27 cellular contexts compared by ENCODE assay signal in the genomic region with DNA sequence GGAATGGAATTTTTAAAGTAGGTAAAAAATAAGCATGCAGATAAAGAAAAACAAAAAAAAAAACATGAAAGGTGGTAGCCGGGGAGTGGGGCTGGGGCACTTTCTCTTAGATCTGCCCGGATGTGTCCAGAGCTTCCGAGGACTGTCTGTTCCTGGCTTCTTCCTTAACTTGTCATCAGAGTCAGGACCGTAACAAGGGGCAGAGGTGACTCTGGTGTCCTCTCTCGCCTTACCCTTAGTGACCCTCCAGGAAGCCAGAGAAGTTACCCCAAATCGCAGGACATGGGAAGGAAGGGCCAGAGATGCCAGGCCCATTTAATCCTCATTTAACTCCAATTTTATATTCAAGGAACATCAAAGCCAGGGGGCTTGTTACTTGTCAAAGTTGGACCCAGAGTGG.
"Had no signal": no experiment of that assay in that cellular context is flagged by ENCODE, and none has a peak within 500 bp of the region (broad histone marks: within the 10 kb centered on the region; RNA-seq: fewer than 3 reads in every experiment).

No MANE protein-coding gene starts in this region.

- H3K4me3 Mint-ChIP-seq: activated B cell treated with CpG ODN at 0.5 μM for 24 hours; activated CD4-positive, alpha-beta memory T cell treated with anti-CD3 and anti-CD28 coated beads, Interleukin-2, amount 10 ng/mL, durations not matched to agents 7 days and 5 days; activated naive CD4-positive, alpha-beta T cell treated with anti-CD3 and anti-CD28 coated beads, Interleukin-2, amount 50 U/mL, for 24 hours; activated naive CD8-positive, alpha-beta T cell treated with anti-CD3 and anti-CD28 coated beads, Interleukin-2, amount 50 U/mL, for 24 hours; brain; central memory CD8-positive, alpha-beta T cell; T-helper 1 cell treated with Interleukin-12 subunit alpha and Interleukin-12 subunit beta and Interleukin-4 antibody, amounts not matched to agents 30 μg/mL and 1 μg/mL, for 36 hours had no signal

- H3K4me1 Mint-ChIP-seq: activated CD4-positive, alpha-beta memory T cell treated with anti-CD3 and anti-CD28 coated beads, Interleukin-2, amount 10 ng/mL, durations not matched to agents 7 days and 5 days; activated naive CD4-positive, alpha-beta T cell treated with anti-CD3 and anti-CD28 coated beads, Interleukin-2, amount 50 U/mL, for 24 hours; activated naive CD8-positive, alpha-beta T cell treated with anti-CD3 and anti-CD28 coated beads, Interleukin-2, amount 50 U/mL, for 24 hours; brain; central memory CD8-positive, alpha-beta T cell had no signal

- H3K27me3 ChIP-seq: Peyer's patch, SJCRH30 had no signal

- H3K27ac ChIP-seq: KMS-11, Peyer's patch, RWPE1, SJCRH30 had no signal

- H3K4me3 ChIP-seq: Peyer's patch, SJCRH30 had no signal

- H3K9me3 Mint-ChIP-seq: activated B cell treated with CpG ODN at 0.5 μM for 24 hours; activated CD4-positive, alpha-beta memory T cell treated with anti-CD3 and anti-CD28 coated beads, Interleukin-2, amount 10 ng/mL, durations not matched to agents 7 days and 5 days; activated naive CD4-positive, alpha-beta T cell treated with anti-CD3 and anti-CD28 coated beads, Interleukin-2, amount 50 U/mL, for 24 hours; activated naive CD8-positive, alpha-beta T cell treated with anti-CD3 and anti-CD28 coated beads, Interleukin-2, amount 50 U/mL, for 24 hours; brain; central memory CD8-positive, alpha-beta T cell; T-helper 1 cell treated with Interleukin-12 subunit alpha and Interleukin-12 subunit beta and Interleukin-4 antibody, amounts not matched to agents 30 μg/mL and 1 μg/mL, for 36 hours had no signal

- H3K27ac Mint-ChIP-seq: activated B cell treated with CpG ODN at 0.5 μM for 24 hours; activated CD4-positive, alpha-beta memory T cell treated with anti-CD3 and anti-CD28 coated beads, Interleukin-2, amount 10 ng/mL, durations not matched to agents 7 days and 5 days; activated naive CD4-positive, alpha-beta T cell treated with anti-CD3 and anti-CD28 coated beads, Interleukin-2, amount 50 U/mL, for 24 hours; activated naive CD8-positive, alpha-beta T cell treated with anti-CD3 and anti-CD28 coated beads, Interleukin-2, amount 50 U/mL, for 24 hours; T-helper 1 cell treated with Interleukin-12 subunit alpha and Interleukin-12 subunit beta and Interleukin-4 antibody, amounts not matched to agents 30 μg/mL and 1 μg/mL, for 36 hours had no signal

- DNase-seq: activated B cell treated with CpG ODN at 0.5 μM for 24 hours; activated CD4-positive, alpha-beta memory T cell treated with anti-CD3 and anti-CD28 coated beads, Interleukin-2, amount 10 ng/mL, durations not matched to agents 7 days and 5 days; activated CD4-positive, alpha-beta T cell treated with anti-CD3 and anti-CD28 coated beads, Interleukin-2, amount 50 U/mL, for 1 hour; activated CD8-positive, alpha-beta memory T cell treated with anti-CD3 and anti-CD28 coated beads, Interleukin-2, amount 50 U/mL, for 4 hours; activated naive CD4-positive, alpha-beta T cell; activated naive CD8-positive, alpha-beta T cell treated with anti-CD3 and anti-CD28 coated beads, Interleukin-2, amount 50 U/mL, for 24 hours; activated T-cell treated with anti-CD3 and anti-CD28 coated beads, Interleukin-2, amount 50 U/mL, for 1 hour; amygdala; MM.1S; NCI-H1105; NCI-H1436; NCI-H1694 treated with DMSO at 0.1 percent for 48 hours; NCI-H2081; NCI-H510A treated with DMSO at 0.1 percent for 48 hours; NCI-H69; NK-92 treated with Interleukin-12 subunit alpha and Interleukin-12 subunit beta, amount 100 ng/mL, for 24 hours; Peyer's patch; Right ventricle myocardium superior; SJCRH30; T-helper 9 cell had no signal

- H3K9me3 ChIP-seq: Peyer's patch, SJCRH30 had no signal

- H3K9ac ChIP-seq: KMS-11 had no signal

- ATAC-seq: activated naive CD8-positive, alpha-beta T cell treated with anti-CD3 and anti-CD28 coated beads, Interleukin-2, amount 50 U/mL, for 24 hours; SK-N-SH treated with all-trans-retinoic acid at 6 μM for 48 hours had no signal

- H3K4me1 ChIP-seq: Peyer's patch, SJCRH30 had no signal

- H3K27me3 Mint-ChIP-seq: activated B cell treated with CpG ODN at 0.5 μM for 24 hours; activated CD4-positive, alpha-beta memory T cell treated with anti-CD3 and anti-CD28 coated beads, Interleukin-2, amount 10 ng/mL, durations not matched to agents 7 days and 5 days; activated naive CD4-positive, alpha-beta T cell treated with anti-CD3 and anti-CD28 coated beads, Interleukin-2, amount 50 U/mL, for 24 hours; activated naive CD8-positive, alpha-beta T cell treated with anti-CD3 and anti-CD28 coated beads, Interleukin-2, amount 50 U/mL, for 24 hours; central memory CD8-positive, alpha-beta T cell had no signal
